ENCODE assay signal across 23 cellular contexts in the genomic region with DNA sequence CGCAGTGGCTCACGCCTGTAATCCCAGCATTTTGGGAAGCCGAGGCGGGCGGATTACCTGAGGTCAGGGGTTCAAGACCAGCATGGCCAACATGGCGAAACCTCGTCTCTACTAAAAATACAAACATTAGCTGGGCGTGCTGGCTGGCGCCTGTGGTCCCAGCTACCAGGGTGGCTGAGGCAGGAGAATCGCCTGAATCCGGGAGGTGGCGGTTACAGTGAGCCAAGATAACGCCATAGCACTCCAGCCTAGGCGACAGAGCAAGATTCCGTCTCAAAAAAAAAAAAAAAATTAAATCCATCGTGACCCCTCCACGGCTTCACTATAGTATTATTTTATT. TPM values are rescaled to one million over a fixed set of nuclear protein-coding genes. Genes with fewer than 3 reads are reported as not detected.
A peak's percentile ranks its signal among the peaks of the same experiment; 100 is the strongest.
DNase-seq lines count a peak whose midpoint lies in the region; ATAC-seq and TF ChIP-seq lines count a peak whose summit lies in the region.
"Had no signal": no experiment of that assay in that cellular context is flagged by ENCODE, and none has a peak within 500 bp of the region (broad histone marks: within the 10 kb centered on the region; RNA-seq: fewer than 3 reads in every experiment).

No MANE protein-coding gene starts in this region.

- no peak overlapping the region for H3K27ac ChIP-seq in mammary epithelial cell (ENCODE audit: insufficient read depth, low read depth, low read length)
- H3K27ac ChIP-seq in mesenchymal stem cell (ENCODE audit: low read length, poor library complexity, severe bottlenecking), result no peak overlapping the region

- H4K20me1 ChIP-seq in mammary epithelial cell (ENCODE audit: insufficient read depth, low read length), result peaks cover 19% of the 10 kb centered on the region

- no peak overlapping the region for H2BK15ac ChIP-seq in mesenchymal stem cell (ENCODE audit: low read depth, poor library complexity, severe bottlenecking)

- TF ChIP-seq CTCF in MCF 10A (IDR thresholded peaks at IDR 0.05; ENCODE audit: unreplicated experiment), result no peak
- no peak for TF ChIP-seq CTCF in mammary epithelial cell (conservative IDR thresholded peaks at IDR 0.05 in 1 of 2, IDR thresholded peaks at IDR 0.05 in 1 of 2; ENCODE audit: extremely low read depth in 1 of 2, insufficient read depth in 1 of 2, low read depth in 1 of 2, low read length in 2 of 2)

- no peak overlapping the region for H2AK5ac ChIP-seq in mesenchymal stem cell (ENCODE audit: low read length, severe bottlenecking)

- no peak overlapping the region for H3K4ac ChIP-seq in mesenchymal stem cell (ENCODE audit: low read depth in 1 of 2, low read length in 2 of 2)

- H3K79me2 ChIP-seq in mammary epithelial cell (ENCODE audit: insufficient read depth, low read length), result peaks cover 41% of the 10 kb centered on the region

- BruUV-seq in MCF 10A (replicated peaks; lab: Mats Ljungman, UMichigan) (no TSS peak), mammary epithelial cell (replicated peaks; lab: Mats Ljungman, UMichigan) (no TSS peak)

- no peak overlapping the region for H4K91ac ChIP-seq in mesenchymal stem cell (ENCODE audit: low read length)

- H2BK5ac ChIP-seq in mesenchymal stem cell (ENCODE audit: low read depth, low read length, poor library complexity, severe bottlenecking), result no peak overlapping the region

- H3K18ac ChIP-seq in mesenchymal stem cell (ENCODE audit: low read depth in 1 of 2, low read length in 2 of 2), result no peak overlapping the region

- H2BK12ac ChIP-seq in mesenchymal stem cell (ENCODE audit: low read length in 2 of 2), result no peak overlapping the region

- peaks cover 2% of the 10 kb centered on the region for H3K79me1 ChIP-seq in mesenchymal stem cell (replicated peaks; ENCODE audit: low read length, poor library complexity, severe bottlenecking)

- WGBS in mammary epithelial cell (ENCODE audit: low coverage, missing lambda C conversion rate), result 94% methylated on average over 11 of the region's 17 CpGs
- 97% methylated on average over 13 of the region's 17 CpGs for WGBS in mesenchymal stem cell

- ATAC-seq in T-helper 17 cell (no peak), HG03175 (IDR thresholded peaks at IDR 0.05; ENCODE audit: unreplicated experiment) (no peak)
- no peak for ATAC-seq in stimulated activated naive B cell treated with anti-CD40 and anti-IgM and Interleukin-4, amounts not matched to agents 10 μg/mL and 1 μg/mL and 100 μg/mL, for 72 hours (replicated peaks)
- ATAC-seq in activated T-helper 17 cell treated with anti-CD3 and anti-CD28 coated beads, Interleukin-2, amount 50 U/mL, for 72 hours (replicated peaks), result no peak
- ATAC-seq: lower lobe of right lung had no signal

- H3K36me3 Mint-ChIP-seq in MCF 10A (ENCODE audit: insufficient read depth, unreplicated experiment) (peaks cover 25% of the 10 kb centered on the region), T-helper 17 cell (ENCODE audit: low read depth) (peaks cover 3% of the 10 kb centered on the region), immature natural killer cell (peaks cover 0 to 22% (median 7%) of the 10 kb centered on the region in 3 donors)
- H3K36me3 Mint-ChIP-seq in stimulated activated naive B cell treated with anti-CD40 and anti-IgM and Interleukin-4, amounts not matched to agents 10 μg/mL and 1 μg/mL and 100 μg/mL, for 72 hours, result peaks cover 36 to 59% of the 10 kb centered on the region in 2 donors
- peaks cover 67% of the 10 kb centered on the region for H3K36me3 Mint-ChIP-seq in activated T-helper 17 cell treated with anti-CD3 and anti-CD28 coated beads, Interleukin-2, amount 50 U/mL, for 72 hours (ENCODE audit: low read depth)

- no peak overlapping the region for H2AFZ ChIP-seq in mammary epithelial cell (ENCODE audit: low read depth, low read length)
- H2AFZ ChIP-seq in mesenchymal stem cell (ENCODE audit: low read depth, low read length), result no peak overlapping the region

- peak overlapping the region; percentile 14 for H3K4me3 Mint-ChIP-seq in MCF 10A (ENCODE audit: unreplicated experiment)
- no peak overlapping the region for H3K4me3 Mint-ChIP-seq in T-helper 17 cell
- H3K4me3 Mint-ChIP-seq in immature natural killer cell, result peak overlapping the region in 3 of 5 donors; percentile 43 to 57 (median 53)
- H3K4me3 Mint-ChIP-seq in stimulated activated naive B cell treated with anti-CD40 and anti-IgM and Interleukin-4, amounts not matched to agents 10 μg/mL and 1 μg/mL and 100 μg/mL, for 72 hours, result no peak overlapping the region
- H3K4me3 Mint-ChIP-seq in activated T-helper 17 cell treated with anti-CD3 and anti-CD28 coated beads, Interleukin-2, amount 50 U/mL, for 72 hours, result no peak overlapping the region
- H3K4me3 Mint-ChIP-seq: T-helper 1 cell treated with Interleukin-12 subunit alpha and Interleukin-12 subunit beta and Interleukin-4 antibody, amounts not matched to agents 30 μg/mL and 1 μg/mL, for 36 hours had no signal

- POLR2A ChIA-PET in MCF 10A (lab: Yijun Ruan, JAX), result interaction anchor here (0.6 to 7.8 kb wide), 11 partner anchors 9 to 927 kb away, joined by 3 to 124 read pairs (median 38); a partner anchor contains a TSS

- dilution Hi-C loops in mammary epithelial cell (cut with HindIII; ENCODE audit: low sequenced_read_pairs), result no loop called here

- in situ Hi-C loops in mammary epithelial cell (cut with MboI; ENCODE audit: low sequenced_read_pairs in 2 of 2), result no loop called here

- H3K27me3 Mint-ChIP-seq in MCF 10A (ENCODE audit: insufficient read depth, unreplicated experiment) (no peaks in the 10 kb centered on the region), T-helper 17 cell (no peaks in the 10 kb centered on the region), immature natural killer cell (ENCODE audit: low read depth in 3 of 3) (peaks cover 14 to 16% (median 15%) of the 10 kb centered on the region in 3 donors)
- no peaks in the 10 kb centered on the region for H3K27me3 Mint-ChIP-seq in stimulated activated naive B cell treated with anti-CD40 and anti-IgM and Interleukin-4, amounts not matched to agents 10 μg/mL and 1 μg/mL and 100 μg/mL, for 72 hours
- H3K27me3 Mint-ChIP-seq in activated T-helper 17 cell treated with anti-CD3 and anti-CD28 coated beads, Interleukin-2, amount 50 U/mL, for 72 hours, result no peaks in the 10 kb centered on the region

- H4K8ac ChIP-seq in mesenchymal stem cell (ENCODE audit: low read length), result no peak overlapping the region

- H3K4me3 ChIP-seq in mammary epithelial cell (replicated peaks in 1 of 3; ENCODE audit: insufficient read depth in 1 of 3, low read depth in 2 of 3, low read length in 3 of 3) (no peak overlapping the region), mesenchymal stem cell (ENCODE audit: insufficient read depth in 1 of 2, low read depth in 1 of 2, low read length in 2 of 2) (no peak overlapping the region)

- intact Hi-C loops in MCF 10A (cut with micrococcal nuclease) (loop anchor here (10.0 kb wide), 1 partner anchor 101 kb away; no protein-coding TSS in a partner anchor), mammary epithelial cell (cut with micrococcal nuclease) (loop anchor here (2.0 kb wide), 1 partner anchor 49 kb away; no protein-coding TSS in a partner anchor)

- H3K36me3 ChIP-seq in mammary epithelial cell (ENCODE audit: insufficient read depth, low read length) (peaks cover 5% of the 10 kb centered on the region), mesenchymal stem cell (ENCODE audit: control insufficient read depth in 1 of 2, insufficient read depth in 2 of 2, low read depth in 1 of 2, low read length in 2 of 2) (peaks cover 16 to 29% of the 10 kb centered on the region in 2 experiments)

- H3K9me3 Mint-ChIP-seq in MCF 10A (ENCODE audit: unreplicated experiment), result no peaks in the 10 kb centered on the region
- no peaks in the 10 kb centered on the region for H3K9me3 Mint-ChIP-seq in immature natural killer cell
- no peaks in the 10 kb centered on the region for H3K9me3 Mint-ChIP-seq in stimulated activated naive B cell treated with anti-CD40 and anti-IgM and Interleukin-4, amounts not matched to agents 10 μg/mL and 1 μg/mL and 100 μg/mL, for 72 hours
- H3K9me3 Mint-ChIP-seq in activated T-helper 17 cell treated with anti-CD3 and anti-CD28 coated beads, Interleukin-2, amount 50 U/mL, for 72 hours, result no peaks in the 10 kb centered on the region
- H3K9me3 Mint-ChIP-seq: HFFc6; T-helper 1 cell treated with Interleukin-12 subunit alpha and Interleukin-12 subunit beta and Interleukin-4 antibody, amounts not matched to agents 30 μg/mL and 1 μg/mL, for 36 hours had no signal

- DNase-seq in MCF 10A (ENCODE audit: unreplicated experiment) (no peak), mammary epithelial cell (no peak), T-helper 17 cell (no peak), immature natural killer cell (no peak), mesenchymal stem cell (no peak)
- DNase-seq in stimulated activated naive B cell treated with anti-CD40 and anti-IgM and Interleukin-4, amounts not matched to agents 10 μg/mL and 1 μg/mL and 100 μg/mL, for 72 hours, result no peak
- DNase-seq: activated CD4-positive, alpha-beta T cell treated with anti-CD3 and anti-CD28 coated beads, Interleukin-2, amount 50 U/mL, for 48 hours; effector CD4-positive, alpha-beta T cell; GDM1; GM23248; HFFc6; lower lobe of right lung; NCI-H1092 treated with DMSO at 0.1 percent for 48 hours; NCI-H1930; NCI-H748 treated with DMSO at 0.1 percent for 48 hours; occipital lobe; retina; stimulated activated CD4-positive, alpha-beta T cell treated with anti-CD3 and anti-CD28 coated beads, Interleukin-4, amount 100 ng/mL, for 24 hours; stimulated activated naive CD4-positive, alpha-beta T cell treated with Interleukin-2 at 50 U/mL for 16 hours; tibial artery had no signal

- H3K9ac ChIP-seq in mammary epithelial cell (ENCODE audit: insufficient read depth, low read length) (no peak overlapping the region), mesenchymal stem cell (ENCODE audit: low read length) (no peak overlapping the region)

- CTCF ChIA-PET in MCF 10A (lab: Yijun Ruan, JAX) (interaction anchor here (0.6 to 1.7 kb wide), 6 partner anchors 11 to 241 kb away, joined by 4 to 6 read pairs (median 5); no protein-coding TSS in a partner anchor), mammary epithelial cell (lab: Charles Lee; ENCODE audit: low non-redundant PET) (no interaction called here)

- no peak overlapping the region for H3K4me2 ChIP-seq in mammary epithelial cell (ENCODE audit: insufficient read depth, low read depth, low read length)
- H3K4me2 ChIP-seq in mesenchymal stem cell (ENCODE audit: low read length, poor library complexity, severe bottlenecking), result no peak overlapping the region

- H3K23ac ChIP-seq in mesenchymal stem cell (ENCODE audit: low read length in 2 of 2), result no peak overlapping the region

- H3K27me3 ChIP-seq in mammary epithelial cell (ENCODE audit: insufficient read depth, low read length) (no peaks in the 10 kb centered on the region), mesenchymal stem cell (ENCODE audit: control insufficient read depth in 1 of 2, insufficient read depth in 1 of 2, low read length in 2 of 2) (no peaks in the 10 kb centered on the region)
- H3K27me3 ChIP-seq: tibial artery had no signal

- H3K9me3 ChIP-seq in mammary epithelial cell (replicated peaks; ENCODE audit: insufficient read depth, low read length) (no peaks in the 10 kb centered on the region), T-helper 17 cell (ENCODE audit: control insufficient read depth, low read length, poor library complexity, severe bottlenecking) (no peaks in the 10 kb centered on the region), mesenchymal stem cell (ENCODE audit: control insufficient read depth, low read length) (no peaks in the 10 kb centered on the region)
- H3K9me3 ChIP-seq: lower lobe of right lung, tibial artery had no signal

- no peak overlapping the region for H3K14ac ChIP-seq in mesenchymal stem cell (ENCODE audit: low read length in 2 of 2)

- H2BK120ac ChIP-seq in mesenchymal stem cell (ENCODE audit: low read depth, low read length), result no peak overlapping the region

- H3K4me1 ChIP-seq in mammary epithelial cell (ENCODE audit: insufficient read depth, low read length) (peaks cover 18% of the 10 kb centered on the region), mesenchymal stem cell (ENCODE audit: control insufficient read depth, insufficient read depth, low read depth, low read length) (no peaks in the 10 kb centered on the region)

- H3K27ac Mint-ChIP-seq in MCF 10A (ENCODE audit: low read depth, unreplicated experiment) (no peak overlapping the region), T-helper 17 cell (peak overlapping the region; percentile 99), immature natural killer cell (peak overlapping the region in 3 of 6 donors; percentile 45 to 64 (median 53))
- peak overlapping the region; percentile 20 for H3K27ac Mint-ChIP-seq in stimulated activated naive B cell treated with anti-CD40 and anti-IgM and Interleukin-4, amounts not matched to agents 10 μg/mL and 1 μg/mL and 100 μg/mL, for 72 hours
- no peak overlapping the region for H3K27ac Mint-ChIP-seq in activated T-helper 17 cell treated with anti-CD3 and anti-CD28 coated beads, Interleukin-2, amount 50 U/mL, for 72 hours

- H3K4me1 Mint-ChIP-seq in MCF 10A (ENCODE audit: insufficient read depth, unreplicated experiment), result peaks cover 19% of the 10 kb centered on the region
- H3K4me1 Mint-ChIP-seq in T-helper 17 cell, result peaks cover 33% of the 10 kb centered on the region
- H3K4me1 Mint-ChIP-seq in immature natural killer cell, result peaks cover 6 to 36% of the 10 kb centered on the region in 2 donors
- peaks cover 13 to 34% of the 10 kb centered on the region in 2 donors for H3K4me1 Mint-ChIP-seq in stimulated activated naive B cell treated with anti-CD40 and anti-IgM and Interleukin-4, amounts not matched to agents 10 μg/mL and 1 μg/mL and 100 μg/mL, for 72 hours
- H3K4me1 Mint-ChIP-seq in activated T-helper 17 cell treated with anti-CD3 and anti-CD28 coated beads, Interleukin-2, amount 50 U/mL, for 72 hours, result peaks cover 27% of the 10 kb centered on the region

RNA-seq across cellular contexts. Expression of a gene that starts 1.2 kb away (rescaled TPM):
- total RNA-seq in MCF 10A (2022), result 161 and 194 TPM in 2 replicates
- total RNA-seq in mammary epithelial cell, result 100 to 1,000 TPM; 110 to 157 TPM
- polyA plus RNA-seq in mammary epithelial cell, result 97.7 TPM
- polyA minus RNA-seq in mammary epithelial cell, result 119 TPM
- 100 to 1,000 TPM; 215 to 250 TPM for total RNA-seq in T-helper 17 cell
- polyA plus RNA-seq in immature natural killer cell, result 100 to 1,000 TPM; 445 to 490 (median 454) TPM
- total RNA-seq in activated T-helper 17 cell treated with anti-CD3 and anti-CD28 coated beads, Interleukin-2, amount 50 U/mL, for 72 hours, result 100 to 1,000 TPM; 269 to 280 TPM
- polyA plus RNA-seq in mesenchymal stem cell (2013, experiment 1 of 2), result 94.1 TPM
- polyA plus RNA-seq in mesenchymal stem cell (2013, experiment 2 of 2), result 94.1 TPM

RNA-seq across cellular contexts. Expression of a gene that starts 1.2 kb away (rescaled TPM):
- total RNA-seq in MCF 10A (2022) (60.1 and 64.3 TPM in 2 replicates), mammary epithelial cell (10 to 100 TPM; 62.8 to 71.2 TPM), T-helper 17 cell (10 to 100 TPM; 86.0 to 87.8 TPM)
- polyA plus RNA-seq in mammary epithelial cell (91.9 TPM), immature natural killer cell (10 to 100 TPM; 14.7 to 32.9 (median 18.7) TPM)
- 98.2 TPM for polyA minus RNA-seq in mammary epithelial cell
- 100 to 1,000 TPM; 106 to 116 TPM for total RNA-seq in activated T-helper 17 cell treated with anti-CD3 and anti-CD28 coated beads, Interleukin-2, amount 50 U/mL, for 72 hours
- polyA plus RNA-seq in mesenchymal stem cell (2013, experiment 1 of 2), result 68.0 TPM
- 69.0 TPM for polyA plus RNA-seq in mesenchymal stem cell (2013, experiment 2 of 2)

RNA-seq across cellular contexts. Expression of a gene that starts 33.2 kb away (rescaled TPM):
- total RNA-seq in MCF 10A (2022) (27.6 and 28.6 TPM in 2 replicates), mammary epithelial cell (10 to 100 TPM; 28.8 to 33.0 TPM), T-helper 17 cell (10 to 100 TPM; 16.8 to 19.4 TPM)
- polyA plus RNA-seq in mammary epithelial cell (44.8 TPM), immature natural killer cell (10 to 100 TPM in 2 of 3 donors, 1 to 10 TPM in 1; 8.1 to 21.3 (median 20.0) TPM)
- polyA minus RNA-seq in mammary epithelial cell, result 57.3 TPM
- 10 to 100 TPM; 41.1 to 49.2 TPM for total RNA-seq in activated T-helper 17 cell treated with anti-CD3 and anti-CD28 coated beads, Interleukin-2, amount 50 U/mL, for 72 hours
- polyA plus RNA-seq in mesenchymal stem cell (2013, experiment 1 of 2), result 12.7 TPM
- 13.6 TPM for polyA plus RNA-seq in mesenchymal stem cell (2013, experiment 2 of 2)

RNA-seq across cellular contexts. Expression of a gene that starts 33.3 kb away (rescaled TPM):
- 173 and 192 TPM in 2 replicates for total RNA-seq in MCF 10A (2022)
- total RNA-seq in mammary epithelial cell, result 100 to 1,000 TPM; 113 to 176 TPM
- 386 TPM for polyA plus RNA-seq in mammary epithelial cell
- polyA minus RNA-seq in mammary epithelial cell, result 17.3 TPM
- 10 to 100 TPM; 35.1 to 37.6 TPM for total RNA-seq in T-helper 17 cell
- 100 to 1,000 TPM; 298 to 612 (median 340) TPM for polyA plus RNA-seq in immature natural killer cell
- total RNA-seq in activated T-helper 17 cell treated with anti-CD3 and anti-CD28 coated beads, Interleukin-2, amount 50 U/mL, for 72 hours, result 100 to 1,000 TPM in 1 of 2 donors, 10 to 100 TPM in 1; 93.0 to 134 TPM
- 553 TPM for polyA plus RNA-seq in mesenchymal stem cell (2013, experiment 1 of 2)
- 561 TPM for polyA plus RNA-seq in mesenchymal stem cell (2013, experiment 2 of 2)

RNA-seq across cellular contexts. Expression of a gene that starts 50.3 kb away (rescaled TPM):
- 0.96 and 1.6 TPM in 2 replicates for total RNA-seq in MCF 10A (2022)
- 1 to 10 TPM; 2.8 to 4.3 TPM for total RNA-seq in mammary epithelial cell
- polyA plus RNA-seq in mammary epithelial cell, result 1.1 TPM
- not detected for polyA minus RNA-seq in mammary epithelial cell
- total RNA-seq in T-helper 17 cell, result 10 to 100 TPM; 13.7 to 15.7 TPM
- under 1 TPM in 2 of 3 donors, not detected in 1; 0.56 to 0.89 TPM for polyA plus RNA-seq in immature natural killer cell
- 10 to 100 TPM in 1 of 2 donors, 1 to 10 TPM in 1; 7.2 to 52.4 TPM for total RNA-seq in activated T-helper 17 cell treated with anti-CD3 and anti-CD28 coated beads, Interleukin-2, amount 50 U/mL, for 72 hours
- 4.6 TPM for polyA plus RNA-seq in mesenchymal stem cell (2013, experiment 1 of 2)
- polyA plus RNA-seq in mesenchymal stem cell (2013, experiment 2 of 2), result 4.9 TPM

Comparison
In these comparisons a context has a peak if more than half of its experiments do, and no peak if none do; other contexts are left out.
1. H3K27ac Mint-ChIP-seq: peak in T-helper 17 cell (single experiment) and stimulated activated naive B cell treated with anti-CD40 and anti-IgM and Interleukin-4, amounts not matched to agents 10 μg/mL and 1 μg/mL and 100 μg/mL, for 72 hours (single experiment); none in MCF 10A (single experiment) and activated T-helper 17 cell treated with anti-CD3 and anti-CD28 coated beads, Interleukin-2, amount 50 U/mL, for 72 hours (single experiment).
2. H3K4me3 Mint-ChIP-seq: peak in MCF 10A (single experiment) and immature natural killer cell (3 of 5); none in T-helper 17 cell (single experiment), stimulated activated naive B cell treated with anti-CD40 and anti-IgM and Interleukin-4, amounts not matched to agents 10 μg/mL and 1 μg/mL and 100 μg/mL, for 72 hours (0 of 2) and activated T-helper 17 cell treated with anti-CD3 and anti-CD28 coated beads, Interleukin-2, amount 50 U/mL, for 72 hours (single experiment).